Comparison of ENCODE assay signal across 32 cellular contexts in genomic region chr2:129330504-129330903, GRCh38.
"Had no signal": no experiment of that assay in that cellular context is flagged by ENCODE, and none has a peak within 500 bp of the region (broad histone marks: within the 10 kb centered on the region; RNA-seq: fewer than 3 reads in every experiment).

No MANE protein-coding gene starts in this region.

- H3K4me3 ChIP-seq: MG63 had no signal

- H3K27me3 ChIP-seq: MG63 had no signal

- H3K36me3 ChIP-seq: MG63 had no signal

- H3K9me3 ChIP-seq: MG63 had no signal

- DNase-seq: Karpas-422, Kasumi-1, MG63, MM.1S, NCI-H1048, NCI-H1092, NCI-H1092 treated with DMSO at 0.1 percent for 48 hours, NCI-H1105, NCI-H1105 treated with DMSO at 0.1 percent for 48 hours, NCI-H1417, NCI-H1417 treated with DMSO at 0.1 percent for 48 hours, NCI-H1436, NCI-H1436 treated with DMSO at 0.1 percent for 48 hours, NCI-H146, NCI-H1694, NCI-H1694 treated with DMSO at 0.1 percent for 48 hours, NCI-H187, NCI-H187 treated with DMSO at 0.1 percent for 48 hours, NCI-H1930, NCI-H2029, NCI-H2029 treated with DMSO at 0.1 percent for 48 hours, NCI-H2081, NCI-H2081 treated with DMSO at 0.1 percent for 48 hours, NCI-H2107, NCI-H2171, NCI-H2171 treated with DMSO at 0.1 percent for 48 hours, NCI-H2227 treated with DMSO at 0.1 percent for 48 hours, NCI-H226, NCI-H345, NCI-H446, NCI-H446 treated with DMSO at 0.1 percent for 48 hours, NCI-H510A had no signal
